1 cellular context compared by ENCODE assay signal in genomic region chr2:120874876-120875275, GRCh38.
TF ChIP-seq lines count a peak whose summit lies in the region.

No MANE protein-coding gene starts in this region.

TF ChIP-seq in WTC11, 78 proteins besides CTCF, POLR2A, EP300 and RAD21:
- TF ChIP-seq ATF3 (CRISPR knock-in tag; conservative IDR thresholded peaks at IDR 0.05), result no peak
- no peak for TF ChIP-seq ZNF532 (CRISPR knock-in tag; IDR thresholded peaks at IDR 0.05; ENCODE audit: borderline replicate concordance)
- no peak for TF ChIP-seq HMGA2 (CRISPR knock-in tag; IDR thresholded peaks at IDR 0.05)
- no peak for TF ChIP-seq ARID4B (CRISPR knock-in tag; IDR thresholded peaks at IDR 0.05; ENCODE audit: borderline replicate concordance)
- no peak for TF ChIP-seq ZNF232 (CRISPR knock-in tag; IDR thresholded peaks at IDR 0.05)
- no peak for TF ChIP-seq NR2C2 (CRISPR knock-in tag; IDR thresholded peaks at IDR 0.05)
- TF ChIP-seq NFATC4 (CRISPR knock-in tag; IDR thresholded peaks at IDR 0.05), result no peak
- TF ChIP-seq JAZF1 (CRISPR knock-in tag; IDR thresholded peaks at IDR 0.05), result no peak
- TF ChIP-seq GRHL2 (CRISPR knock-in tag; IDR thresholded peaks at IDR 0.05; ENCODE audit: insufficient replicate concordance, severe bottlenecking), result no peak
- no peak for TF ChIP-seq ZNF263 (CRISPR knock-in tag; IDR thresholded peaks at IDR 0.05; ENCODE audit: low read depth)
- TF ChIP-seq PRDM15 (CRISPR knock-in tag; IDR thresholded peaks at IDR 0.05), result no peak
- TF ChIP-seq MYBL2 (CRISPR knock-in tag; IDR thresholded peaks at IDR 0.05), result no peak
- no peak for TF ChIP-seq MAX (CRISPR knock-in tag; IDR thresholded peaks at IDR 0.05)
